Comparison of ENCODE assay signal across 1 cellular context in the genomic region with DNA sequence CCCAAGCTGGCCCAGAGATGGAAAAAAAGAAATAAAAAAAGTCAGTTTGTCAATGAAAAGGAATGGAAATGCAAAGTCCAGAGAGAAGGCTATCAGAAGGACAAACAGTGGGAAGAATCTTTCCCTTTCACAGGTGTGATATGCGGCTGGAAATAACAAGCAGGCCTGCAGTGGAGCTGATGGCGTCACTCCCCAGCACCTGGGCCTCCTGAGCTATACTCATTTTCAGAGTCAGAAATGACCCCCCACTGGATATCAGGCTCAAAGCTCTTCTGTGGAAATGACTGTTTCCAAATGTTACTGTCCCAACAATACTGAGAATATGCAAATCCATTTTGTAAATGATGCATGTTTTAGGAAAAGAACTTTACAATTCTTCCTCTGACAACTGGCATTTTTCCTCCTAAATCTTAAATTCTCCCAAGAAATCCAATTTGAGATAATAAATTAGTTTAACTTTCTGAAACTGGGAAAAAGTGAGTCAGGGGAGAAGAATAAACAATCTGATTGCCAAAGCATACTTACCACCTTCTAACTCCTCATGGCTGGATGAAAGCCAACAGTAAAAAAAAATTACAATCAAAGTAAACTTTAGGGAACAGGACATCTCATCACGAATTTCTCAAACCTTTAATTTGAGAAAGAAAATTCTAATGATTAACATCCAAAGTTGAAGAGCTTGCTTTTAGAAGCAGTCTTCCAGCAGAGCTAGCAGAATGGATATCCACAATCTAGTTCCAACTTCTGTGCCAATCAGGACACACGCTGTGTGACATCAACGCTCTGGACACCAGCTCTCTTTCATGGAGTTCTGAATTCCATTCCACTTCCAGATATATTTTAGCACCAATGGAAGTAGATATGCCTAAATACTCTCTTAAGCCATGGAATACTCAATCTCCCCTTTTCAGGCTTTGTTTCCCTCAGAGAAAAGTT.
TF ChIP-seq lines count a peak whose summit lies in the region.

No MANE protein-coding gene starts in this region.

TF ChIP-seq in SK-N-SH, 30 proteins besides CTCF, POLR2A, EP300 and RAD21:
- TF ChIP-seq, protein P1, sequence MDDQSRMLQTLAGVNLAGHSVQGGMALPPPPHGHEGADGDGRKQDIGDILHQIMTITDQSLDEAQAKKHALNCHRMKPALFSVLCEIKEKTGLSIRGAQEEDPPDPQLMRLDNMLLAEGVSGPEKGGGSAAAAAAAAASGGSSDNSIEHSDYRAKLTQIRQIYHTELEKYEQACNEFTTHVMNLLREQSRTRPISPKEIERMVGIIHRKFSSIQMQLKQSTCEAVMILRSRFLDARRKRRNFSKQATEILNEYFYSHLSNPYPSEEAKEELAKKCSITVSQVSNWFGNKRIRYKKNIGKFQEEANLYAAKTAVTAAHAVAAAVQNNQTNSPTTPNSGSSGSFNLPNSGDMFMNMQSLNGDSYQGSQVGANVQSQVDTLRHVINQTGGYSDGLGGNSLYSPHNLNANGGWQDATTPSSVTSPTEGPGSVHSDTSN (IDR thresholded peaks at IDR 0.05), result no peak
- TF ChIP-seq NRF1 (IDR thresholded peaks at IDR 0.05; ENCODE audit: low read depth, low read length) (no peak), SMC3 (IDR thresholded peaks at IDR 0.05; ENCODE audit: low read depth, low read length) (no peak), GATA2 (CRISPR knock-in tag; IDR thresholded peaks at IDR 0.05) (no peak), RCOR1 (IDR thresholded peaks at IDR 0.05; ENCODE audit: low read length) (no peak), EZH2phosphoT487 (IDR thresholded peaks at IDR 0.05; ENCODE audit: borderline replicate concordance, low read depth) (no peak), TCF12 (IDR thresholded peaks at IDR 0.05) (no peak), NFIC (IDR thresholded peaks at IDR 0.05; ENCODE audit: borderline replicate concordance) (no peak), FOXJ3 (CRISPR knock-in tag; IDR thresholded peaks at IDR 0.05) (no peak), SIN3A (IDR thresholded peaks at IDR 0.05; ENCODE audit: borderline replicate concordance, low read depth, low read length) (no peak), MXI1 (IDR thresholded peaks at IDR 0.05; ENCODE audit: low read depth, low read length) (no peak), FOSL2 (IDR thresholded peaks at IDR 0.05; ENCODE audit: borderline replicate concordance, low read depth) (no peak), YY1 (IDR thresholded peaks at IDR 0.05; ENCODE audit: low read depth) (no peak), JUND (IDR thresholded peaks at IDR 0.05) (no peak)
- TF ChIP-seq, protein P2, sequence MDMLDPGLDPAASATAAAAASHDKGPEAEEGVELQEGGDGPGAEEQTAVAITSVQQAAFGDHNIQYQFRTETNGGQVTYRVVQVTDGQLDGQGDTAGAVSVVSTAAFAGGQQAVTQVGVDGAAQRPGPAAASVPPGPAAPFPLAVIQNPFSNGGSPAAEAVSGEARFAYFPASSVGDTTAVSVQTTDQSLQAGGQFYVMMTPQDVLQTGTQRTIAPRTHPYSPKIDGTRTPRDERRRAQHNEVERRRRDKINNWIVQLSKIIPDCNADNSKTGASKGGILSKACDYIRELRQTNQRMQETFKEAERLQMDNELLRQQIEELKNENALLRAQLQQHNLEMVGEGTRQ (IDR thresholded peaks at IDR 0.05; ENCODE audit: borderline replicate concordance, low read depth, low read length), result no peak
- TF ChIP-seq, protein P3, sequence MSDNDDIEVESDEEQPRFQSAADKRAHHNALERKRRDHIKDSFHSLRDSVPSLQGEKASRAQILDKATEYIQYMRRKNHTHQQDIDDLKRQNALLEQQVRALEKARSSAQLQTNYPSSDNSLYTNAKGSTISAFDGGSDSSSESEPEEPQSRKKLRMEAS (IDR thresholded peaks at IDR 0.05; ENCODE audit: low read depth), result no peak
- TF ChIP-seq, protein P4, sequence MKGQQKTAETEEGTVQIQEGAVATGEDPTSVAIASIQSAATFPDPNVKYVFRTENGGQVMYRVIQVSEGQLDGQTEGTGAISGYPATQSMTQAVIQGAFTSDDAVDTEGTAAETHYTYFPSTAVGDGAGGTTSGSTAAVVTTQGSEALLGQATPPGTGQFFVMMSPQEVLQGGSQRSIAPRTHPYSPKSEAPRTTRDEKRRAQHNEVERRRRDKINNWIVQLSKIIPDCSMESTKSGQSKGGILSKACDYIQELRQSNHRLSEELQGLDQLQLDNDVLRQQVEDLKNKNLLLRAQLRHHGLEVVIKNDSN (IDR thresholded peaks at IDR 0.05; ENCODE audit: borderline replicate concordance, low read depth), result no peak
- TF ChIP-seq, protein P5, sequence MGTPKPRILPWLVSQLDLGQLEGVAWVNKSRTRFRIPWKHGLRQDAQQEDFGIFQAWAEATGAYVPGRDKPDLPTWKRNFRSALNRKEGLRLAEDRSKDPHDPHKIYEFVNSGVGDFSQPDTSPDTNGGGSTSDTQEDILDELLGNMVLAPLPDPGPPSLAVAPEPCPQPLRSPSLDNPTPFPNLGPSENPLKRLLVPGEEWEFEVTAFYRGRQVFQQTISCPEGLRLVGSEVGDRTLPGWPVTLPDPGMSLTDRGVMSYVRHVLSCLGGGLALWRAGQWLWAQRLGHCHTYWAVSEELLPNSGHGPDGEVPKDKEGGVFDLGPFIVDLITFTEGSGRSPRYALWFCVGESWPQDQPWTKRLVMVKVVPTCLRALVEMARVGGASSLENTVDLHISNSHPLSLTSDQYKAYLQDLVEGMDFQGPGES (IDR thresholded peaks at IDR 0.05; ENCODE audit: low read depth, low read length), result no peak
